ENCODE assay signal across 13 cellular contexts in genomic region chr16:4676826-4677225, GRCh38. TPM values are rescaled to one million over a fixed set of nuclear protein-coding genes. Genes with fewer than 3 reads are reported as not detected.
A peak's percentile ranks its signal among the peaks of the same experiment; 100 is the strongest.
DNase-seq lines count a peak whose midpoint lies in the region; TF ChIP-seq lines count a peak whose summit lies in the region.
"Had no signal": no experiment of that assay in that cellular context is flagged by ENCODE, and none has a peak within 500 bp of the region (broad histone marks: within the 10 kb centered on the region; RNA-seq: fewer than 3 reads in every experiment).

No MANE protein-coding gene starts in this region.

- H3K4me3 ChIP-seq in CD4-positive, alpha-beta memory T cell (ENCODE audit: low read length in 2 of 2), result no peak overlapping the region
- no peak overlapping the region for H3K4me3 ChIP-seq in NT2/D1 (ENCODE audit: insufficient read length, low read depth)
- H3K4me3 ChIP-seq in neutrophil (ENCODE audit: low read depth in 1 of 2, low read length in 1 of 2), result no peak overlapping the region
- H3K4me3 ChIP-seq in MM.1S (ENCODE audit: low read length), result no peak overlapping the region
- H3K4me3 ChIP-seq: colonic mucosa had no signal

- peak overlapping the region; percentile 65 for H3K27ac ChIP-seq in CD4-positive, alpha-beta memory T cell (ENCODE audit: low read depth, low read length)
- peak overlapping the region; percentile 16 for H3K27ac ChIP-seq in neutrophil
- H3K27ac ChIP-seq in MM.1S (ENCODE audit: low read length), result no peak overlapping the region
- H3K27ac ChIP-seq: C4-2B, colonic mucosa had no signal

- H3K4me1 ChIP-seq in CD4-positive, alpha-beta memory T cell (ENCODE audit: insufficient read depth, low read length), result peaks cover 23% of the 10 kb centered on the region
- H3K4me1 ChIP-seq in NT2/D1 (ENCODE audit: insufficient read depth, insufficient read length), result peaks cover 17% of the 10 kb centered on the region
- peaks cover 29 to 32% of the 10 kb centered on the region in 2 experiments for H3K4me1 ChIP-seq in neutrophil (ENCODE audit: control insufficient read depth in 1 of 2, insufficient read depth in 1 of 2, low read depth in 1 of 2, low read length in 1 of 2)
- no peaks in the 10 kb centered on the region for H3K4me1 ChIP-seq in MM.1S (ENCODE audit: low read length)

- peaks cover 4 to 23% of the 10 kb centered on the region in 2 donors for H3K36me3 Mint-ChIP-seq in CD4-positive, alpha-beta memory T cell
- no peaks in the 10 kb centered on the region for H3K36me3 Mint-ChIP-seq in glutamatergic neuron (ENCODE audit: unreplicated experiment)

- DNase-seq in CD4-positive, alpha-beta memory T cell, result no peak
- no peak for DNase-seq in NT2/D1 (ENCODE audit: low read depth, low spot score)
- DNase-seq in glutamatergic neuron, result no peak
- no peak for DNase-seq in MM.1S
- no peak for DNase-seq in cerebellar nuclear complex (lab: John Stamatoyannopoulos, UW)
- DNase-seq in HCEC 1CT, result no peak
- DNase-seq in erythroblast (lab: John Stamatoyannopoulos, UW), result no peak
- DNase-seq: colonic mucosa, MV-4-11, SW 1271 had no signal

- H3K9me2 ChIP-seq in MM.1S (replicated peaks; ENCODE audit: insufficient read depth, low read length), result no peaks in the 10 kb centered on the region

- no peak for TF ChIP-seq POLR2A in erythroblast (IDR thresholded peaks at IDR 0.05; ENCODE audit: low read length)

- H4K20me1 ChIP-seq in MM.1S (ENCODE audit: insufficient read depth, low read length), result no peaks in the 10 kb centered on the region

- POLR2A ChIA-PET in CD4-positive, alpha-beta memory T cell (lab: Charles Lee; ENCODE audit: partially characterized antibody), result interaction anchor here (0.6 to 3.1 kb wide), 6 partner anchors 12 to 200 kb away, joined by 3 to 33 read pairs (median 4); partner anchors contain the start of genes ANKS3, DNAAF8 and NUDT16L1

- no peak overlapping the region for H3K4me2 ChIP-seq in MM.1S (ENCODE audit: low read depth, low read length)

- H3K36me3 ChIP-seq in CD4-positive, alpha-beta memory T cell (ENCODE audit: insufficient read depth, low read length), result no peaks in the 10 kb centered on the region
- H3K36me3 ChIP-seq in NT2/D1 (ENCODE audit: insufficient read depth, insufficient read length, low read length), result peaks cover 61% of the 10 kb centered on the region
- peaks cover 85% of the 10 kb centered on the region for H3K36me3 ChIP-seq in neutrophil
- no peaks in the 10 kb centered on the region for H3K36me3 ChIP-seq in MM.1S (replicated peaks; ENCODE audit: insufficient read depth, low read length)
- H3K36me3 ChIP-seq: colonic mucosa had no signal

- H3F3A ChIP-seq in MM.1S (ENCODE audit: insufficient read depth, low read length), result no peaks in the 10 kb centered on the region

- TF ChIP-seq CTCF in glutamatergic neuron (IDR thresholded peaks at IDR 0.05; ENCODE audit: partially characterized antibody, unreplicated experiment), result no peak
- TF ChIP-seq CTCF in neutrophil (IDR thresholded peaks at IDR 0.05), result no peak
- TF ChIP-seq CTCF in MM.1S (IDR thresholded peaks at IDR 0.05; ENCODE audit: low read length), result no peak

- no peaks in the 10 kb centered on the region for H3K27me3 Mint-ChIP-seq in CD4-positive, alpha-beta memory T cell
- peaks cover 9% of the 10 kb centered on the region for H3K27me3 Mint-ChIP-seq in glutamatergic neuron (ENCODE audit: unreplicated experiment)

- no peak overlapping the region for H2AFZ ChIP-seq in MM.1S (ENCODE audit: low read length)

- H3K9ac ChIP-seq in NT2/D1 (ENCODE audit: insufficient read length, low read depth) (peak overlapping the region; percentile 34), MM.1S (ENCODE audit: low read length) (no peak overlapping the region)

- no peaks in the 10 kb centered on the region for H3K79me2 ChIP-seq in MM.1S (ENCODE audit: low read length)

- CTCF ChIA-PET in CD4-positive, alpha-beta memory T cell (lab: Charles Lee; ENCODE audit: partially characterized antibody), result interaction anchor here (2.3 kb wide), 1 partner anchor 27 kb away, joined by 7 read pairs; no protein-coding TSS in a partner anchor

- peak overlapping the region; percentile 31 to 87 (median 76) for H3K4me3 Mint-ChIP-seq in CD4-positive, alpha-beta memory T cell
- H3K4me3 Mint-ChIP-seq in glutamatergic neuron (ENCODE audit: unreplicated experiment), result no peak overlapping the region

- H3K9me3 Mint-ChIP-seq in CD4-positive, alpha-beta memory T cell, result no peaks in the 10 kb centered on the region
- H3K9me3 Mint-ChIP-seq in glutamatergic neuron (ENCODE audit: unreplicated experiment), result peaks cover 4% of the 10 kb centered on the region

- intact Hi-C loops in CD4-positive, alpha-beta memory T cell (cut with micrococcal nuclease), result loop anchor here (1.0 to 2.0 kb wide), 3 partner anchors 13 to 53 kb away; partner anchors contain the start of genes MGRN1 and NUDT16L1

- H3K27ac Mint-ChIP-seq in CD4-positive, alpha-beta memory T cell, result peak overlapping the region; percentile 95 to 99 (median 98)
- H3K27ac Mint-ChIP-seq in glutamatergic neuron (ENCODE audit: unreplicated experiment), result peak overlapping the region; percentile 72

- H3K4me1 Mint-ChIP-seq in CD4-positive, alpha-beta memory T cell, result peaks cover 15 to 29% (median 23%) of the 10 kb centered on the region in 4 donors
- H3K4me1 Mint-ChIP-seq in glutamatergic neuron (ENCODE audit: low read depth, unreplicated experiment), result peaks cover 8% of the 10 kb centered on the region

- no peaks in the 10 kb centered on the region for H3K27me3 ChIP-seq in CD4-positive, alpha-beta memory T cell (ENCODE audit: insufficient read depth, low read length)
- H3K27me3 ChIP-seq in NT2/D1 (ENCODE audit: insufficient read depth, insufficient read length) (no peaks in the 10 kb centered on the region), neutrophil (no peaks in the 10 kb centered on the region), MM.1S (replicated peaks; ENCODE audit: insufficient read depth, low read length) (no peaks in the 10 kb centered on the region)
- H3K27me3 ChIP-seq: colonic mucosa had no signal

- H3K9me3 ChIP-seq in CD4-positive, alpha-beta memory T cell (ENCODE audit: control insufficient read depth in 1 of 2, low read length in 2 of 2), result no peaks in the 10 kb centered on the region
- H3K9me3 ChIP-seq in NT2/D1 (ENCODE audit: insufficient read depth, low read length) (no peaks in the 10 kb centered on the region), neutrophil (no peaks in the 10 kb centered on the region), MM.1S (replicated peaks; ENCODE audit: insufficient read depth, low read length) (no peaks in the 10 kb centered on the region)
- H3K9me3 ChIP-seq: colonic mucosa had no signal

RNA-seq across cellular contexts. Expression of gene NUDT16L1, which starts 16.5 kb away (rescaled TPM):
- 10 to 100 TPM; 52.4 to 53.7 TPM for total RNA-seq in CD4-positive, alpha-beta memory T cell
- polyA plus RNA-seq in CD4-positive, alpha-beta memory T cell, result 100 to 1,000 TPM in 1 of 2 donors, 10 to 100 TPM in 1; 80.1 to 125 TPM
- 34.3 TPM for total RNA-seq in glutamatergic neuron (ENCODE audit: unreplicated experiment)

RNA-seq across cellular contexts. Expression of gene MGRN1, which starts 52.2 kb away (rescaled TPM):
- 10 to 100 TPM; 62.2 to 64.1 TPM for total RNA-seq in CD4-positive, alpha-beta memory T cell
- 1 to 10 TPM; 1.2 to 7.7 TPM for polyA plus RNA-seq in CD4-positive, alpha-beta memory T cell
- total RNA-seq in glutamatergic neuron (ENCODE audit: unreplicated experiment), result 150 TPM

RNA-seq across cellular contexts. Expression of gene ANKS3, which starts 57.2 kb away (rescaled TPM):
- total RNA-seq in CD4-positive, alpha-beta memory T cell, result 10 to 100 TPM; 28.5 to 33.9 TPM
- 1 to 10 TPM in 1 of 2 donors, under 1 TPM in 1; 0.91 to 5.7 TPM for polyA plus RNA-seq in CD4-positive, alpha-beta memory T cell
- 43.5 TPM for total RNA-seq in glutamatergic neuron (ENCODE audit: unreplicated experiment)

RNA-seq across cellular contexts. Expression of gene DNAAF8, which starts 57.5 kb away (rescaled TPM):
- under 1 TPM; 0.12 to 0.64 TPM for total RNA-seq in CD4-positive, alpha-beta memory T cell
- polyA plus RNA-seq in CD4-positive, alpha-beta memory T cell, result under 1 TPM in 1 of 2 donors, not detected in 1; 0.11 TPM
- 0.59 TPM for total RNA-seq in glutamatergic neuron (ENCODE audit: unreplicated experiment)
- total RNA-seq: mononuclear cell had no signal
